Comparison of ENCODE assay signal across 9 cellular contexts in genomic region chr3:152051501-152052404, GRCh38.
DNase-seq lines count a peak whose midpoint lies in the region; ATAC-seq, FAIRE-seq and TF ChIP-seq lines count a peak whose summit lies in the region.
"Had no signal": no experiment of that assay in that cellular context is flagged by ENCODE, and none has a peak within 500 bp of the region (broad histone marks: within the 10 kb centered on the region; RNA-seq: fewer than 3 reads in every experiment).

No MANE protein-coding gene starts in this region.

- peaks cover 23% of the 10 kb centered on the region for H3K4me1 ChIP-seq in ACC112 (ENCODE audit: control insufficient read depth, insufficient read depth, low read length, unreplicated experiment)
- no peaks in the 10 kb centered on the region for H3K4me1 ChIP-seq in small intestine (ENCODE audit: control insufficient read depth in 2 of 2, insufficient read depth in 1 of 2, low read depth in 1 of 2, low read length in 1 of 2)
- H3K4me1 ChIP-seq in gastrocnemius medialis = peaks cover 0 to 2% of the 10 kb centered on the region in 2 donors

- no peak for TF ChIP-seq CTCF in gastrocnemius medialis (IDR thresholded peaks at IDR 0.05 in 4 of 5, conservative IDR thresholded peaks at IDR 0.05 in 1 of 5)

- H3K27ac ChIP-seq in ACC112 (ENCODE audit: low read depth, low read length) (peak overlapping the region; percentile 42; the same call in 1 of the 2 replicates), small intestine (ENCODE audit: low read depth in 1 of 2, low read length in 1 of 2) (no peak overlapping the region), gastrocnemius medialis (no peak overlapping the region)

- in situ Hi-C loops in gastrocnemius medialis (cut with MboI; ENCODE audit: low sequenced_read_pairs in 4 of 4) = loop anchor here in 1 of 4 donors (25.0 kb wide), 1 partner anchor 411 kb away; no protein-coding TSS in a partner anchor

- DNase-seq in dedifferentiated amniotic fluid mesenchymal stem cell (ENCODE audit: extremely low spot score) (peak; percentile 23), small intestine (no peak), NCI-H128 (lab: John Stamatoyannopoulos, UW; ENCODE audit: unreplicated experiment) (no peak), GDM1 (lab: John Stamatoyannopoulos, UW) (no peak), gastrocnemius medialis (no peak)
- DNase-seq: activated naive CD4-positive, alpha-beta T cell treated with anti-CD3 and anti-CD28 coated beads, Interleukin-2, amount 10 ng/mL, durations not matched to agents 7 days and 5 days had no signal

- no peaks in the 10 kb centered on the region for H3K27me3 ChIP-seq in ACC112 (ENCODE audit: insufficient read depth, low read length)
- no peaks in the 10 kb centered on the region for H3K27me3 ChIP-seq in small intestine (ENCODE audit: control insufficient read depth in 2 of 2, insufficient read depth in 2 of 2, low read length in 2 of 2)
- H3K27me3 ChIP-seq in gastrocnemius medialis = no peaks in the 10 kb centered on the region

- H3K4me3 ChIP-seq in ACC112 (ENCODE audit: low read depth, low read length) (no peak overlapping the region), small intestine (ENCODE audit: low read depth in 1 of 2, low read length in 2 of 2) (no peak overlapping the region), gastrocnemius medialis (no peak overlapping the region)

- H2AFZ ChIP-seq in ACC112 (ENCODE audit: low read length, unreplicated experiment) = no peak overlapping the region

- TF ChIP-seq POLR2A in gastrocnemius medialis (IDR thresholded peaks at IDR 0.05) = no peak

- H3K9me3 ChIP-seq in small intestine (ENCODE audit: control insufficient read depth, low read depth) (no peaks in the 10 kb centered on the region), gastrocnemius medialis (no peaks in the 10 kb centered on the region)

- no peaks in the 10 kb centered on the region for H3K79me2 ChIP-seq in ACC112 (ENCODE audit: control insufficient read depth, insufficient read depth, low read length, unreplicated experiment)

- H3K36me3 ChIP-seq in ACC112 (ENCODE audit: insufficient read depth, low read length) = no peaks in the 10 kb centered on the region
- no peaks in the 10 kb centered on the region for H3K36me3 ChIP-seq in small intestine (ENCODE audit: control insufficient read depth in 2 of 2, insufficient read depth in 2 of 2, low read length in 2 of 2)
- H3K36me3 ChIP-seq in gastrocnemius medialis = no peaks in the 10 kb centered on the region

- 78 to 86% (median 80%) methylated on average over 3 of the region's 3 CpGs for WGBS in small intestine, 3 donors

- ATAC-seq in GM18909 (IDR thresholded peaks at IDR 0.05; ENCODE audit: poor library complexity, unreplicated experiment) = peak; percentile 58
- peak; percentile 69 for ATAC-seq in HG03460 (IDR thresholded peaks at IDR 0.05; ENCODE audit: unreplicated experiment)
- no peak for ATAC-seq in gastrocnemius medialis

- intact Hi-C loops in gastrocnemius medialis (cut with DNase I; ENCODE audit: low total_unique reads) = no loop called here

- FAIRE-seq in small intestine (lab: Jason Lieb, UNC) = no peak

Comparison
In these comparisons a context has a peak if more than half of its experiments do, and no peak if none do; other contexts are left out.
1. ATAC-seq: peak in GM18909 (single experiment) and HG03460 (single experiment); none in gastrocnemius medialis (0 of 2).